In the genomic region with DNA sequence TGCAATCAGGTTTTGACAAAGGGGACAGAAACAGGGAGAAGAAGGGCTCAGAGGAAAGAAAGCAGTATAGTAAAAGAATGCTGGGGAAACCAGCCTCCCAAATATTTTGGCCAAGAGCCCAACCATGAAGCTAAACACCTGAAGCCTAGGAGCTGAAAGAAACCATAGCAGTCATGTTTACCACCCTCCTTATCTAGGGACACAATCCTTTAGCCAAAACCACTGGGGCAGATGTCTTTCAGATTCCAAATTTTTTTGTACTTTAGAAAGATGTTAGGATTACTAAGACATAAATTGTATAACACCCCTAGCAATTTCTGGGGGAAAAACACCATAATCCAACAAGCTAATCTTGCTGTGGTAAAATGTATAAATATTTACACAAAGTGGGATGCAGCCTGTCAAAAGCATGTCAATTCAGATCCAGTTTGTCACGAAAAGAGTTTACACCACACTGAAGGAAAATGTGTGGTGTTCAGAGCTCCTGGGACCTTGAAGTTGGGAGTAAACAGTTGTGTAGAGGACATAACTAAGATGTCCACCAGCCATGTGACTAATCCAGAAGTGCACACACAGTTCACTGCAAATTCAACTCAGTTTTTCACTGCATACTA, we compare ENCODE assay signal across 20 cellular contexts.
DNase-seq lines count a peak whose midpoint lies in the region; FAIRE-seq and TF ChIP-seq lines count a peak whose summit lies in the region.
"Had no signal": no experiment of that assay in that cellular context is flagged by ENCODE, and none has a peak within 500 bp of the region (broad histone marks: within the 10 kb centered on the region; RNA-seq: fewer than 3 reads in every experiment).

No MANE protein-coding gene starts in this region.

- DNase-seq in HCEC 1CT (peak; percentile 6), astrocyte of the hippocampus (ENCODE audit: low read depth, low spot score) (peak; percentile 59), medulla oblongata (ENCODE audit: extremely low spot score) (peak; percentile 6), uterus (no peak), H54 (ENCODE audit: insufficient read length, low spot score) (no peak), ureter (ENCODE audit: low spot score) (no peak), suprapubic skin (ENCODE audit: low spot score in 2 of 2) (no peak)
- DNase-seq: DMS79 treated with DMSO at 0.1 percent for 48 hours, KBM-7, NCI-H1048, NCI-H1694, NCI-H2107, NCI-H2227 treated with DMSO at 0.1 percent for 48 hours, NCI-H524, Peyer's patch, SIG-M5 had no signal

- TF ChIP-seq EP300 in suprapubic skin (IDR thresholded peaks at IDR 0.05): no peak

- no peak overlapping the region for H3K4me3 ChIP-seq in uterus
- no peak overlapping the region for H3K4me3 ChIP-seq in suprapubic skin
- H3K4me3 ChIP-seq: BLaER1 treated with 17β-estradiol and CSF1 and Interleukin-3, amounts not matched to agents 10 nM and 100 nM; GM12878; GM23248; Peyer's patch had no signal

- intact Hi-C loops in uterus (cut with DNase I; ENCODE audit: low total_unique reads): no loop called here

- no peak for FAIRE-seq in H54 (lab: Jason Lieb, UNC)
- FAIRE-seq: GM12878, GM18507 had no signal

- H3K9me3 ChIP-seq in uterus: no peaks in the 10 kb centered on the region
- H3K9me3 ChIP-seq in suprapubic skin: no peaks in the 10 kb centered on the region
- H3K9me3 ChIP-seq: BLaER1 treated with 17β-estradiol and CSF1 and Interleukin-3, amounts not matched to agents 10 nM and 100 nM; Peyer's patch had no signal

- no peak for TF ChIP-seq POLR2A in uterus (IDR thresholded peaks at IDR 0.05)
- TF ChIP-seq POLR2A in H54 (IDR thresholded peaks at IDR 0.05; ENCODE audit: low read depth, low read length): no peak
- no peak for TF ChIP-seq POLR2A in suprapubic skin (IDR thresholded peaks at IDR 0.05)

- H3K4me1 ChIP-seq in uterus (no peaks in the 10 kb centered on the region), suprapubic skin (peaks cover 11% of the 10 kb centered on the region)
- H3K4me1 ChIP-seq: BLaER1 treated with 17β-estradiol and CSF1 and Interleukin-3, amounts not matched to agents 10 nM and 100 nM; Peyer's patch had no signal

- TF ChIP-seq CTCF in uterus (IDR thresholded peaks at IDR 0.05) (no peak), suprapubic skin (IDR thresholded peaks at IDR 0.05) (no peak)

- no peaks in the 10 kb centered on the region for H3K36me3 ChIP-seq in uterus
- H3K36me3 ChIP-seq in suprapubic skin: no peaks in the 10 kb centered on the region
- H3K36me3 ChIP-seq: BLaER1 treated with 17β-estradiol and CSF1 and Interleukin-3, amounts not matched to agents 10 nM and 100 nM; Peyer's patch had no signal

- H3K27ac ChIP-seq in uterus (peak overlapping the region; percentile 35 to 39), suprapubic skin (no peak overlapping the region)
- H3K27ac ChIP-seq: BLaER1 treated with 17β-estradiol and CSF1 and Interleukin-3, amounts not matched to agents 10 nM and 100 nM; GM23248 had no signal

- WGBS in suprapubic skin: 100% methylated on average over 1 of the region's 1 CpG

- no peaks in the 10 kb centered on the region for H3K27me3 ChIP-seq in uterus
- no peaks in the 10 kb centered on the region for H3K27me3 ChIP-seq in suprapubic skin
- H3K27me3 ChIP-seq: BLaER1 treated with 17β-estradiol and CSF1 and Interleukin-3, amounts not matched to agents 10 nM and 100 nM; Peyer's patch had no signal

Comparison
In these comparisons a context has a peak if more than half of its experiments do, and no peak if none do; other contexts are left out.
1. DNase-seq: peak in HCEC 1CT (single experiment), astrocyte of the hippocampus (single experiment) and medulla oblongata (single experiment); none in uterus (0 of 2), H54 (single experiment), ureter (single experiment) and suprapubic skin (0 of 2).